ENCODE assay signal across 22 cellular contexts in genomic region chr4:173700650-173701049, GRCh38.
"Had no signal": no experiment of that assay in that cellular context is flagged by ENCODE, and none has a peak within 500 bp of the region (broad histone marks: within the 10 kb centered on the region; RNA-seq: fewer than 3 reads in every experiment).

No MANE protein-coding gene starts in this region.

- H3K36me3 ChIP-seq: colonic mucosa, esophagus muscularis mucosa, gastroesophageal sphincter, heart left ventricle, lower lobe of right lung had no signal

- FAIRE-seq: endometrium, frontal cortex, islet of Langerhans, keratinocyte had no signal

- H3K27ac ChIP-seq: colonic mucosa, epithelial cell of prostate, esophagus muscularis mucosa, foreskin keratinocyte, gastroesophageal sphincter, lower lobe of right lung had no signal

- H3K4me1 ChIP-seq: colonic mucosa, foreskin keratinocyte, lower lobe of right lung had no signal

- H3K27me3 ChIP-seq: colonic mucosa, esophagus muscularis mucosa, foreskin keratinocyte, gastroesophageal sphincter, heart left ventricle had no signal

- DNase-seq: colonic mucosa; cortex of kidney; effector CD8-positive, alpha-beta T cell; effector memory CD8-positive, alpha-beta T cell; endodermal cell; foreskin keratinocyte; heart left ventricle; hippocampal formation; left colon; left ventricle myocardium superior; lower lobe of right lung; mesenchymal stem cell; midbrain; naive thymus-derived CD4-positive, alpha-beta T cell had no signal

- H3K9me3 ChIP-seq: colonic mucosa, esophagus muscularis mucosa, gastroesophageal sphincter, heart left ventricle, lower lobe of right lung had no signal

- ATAC-seq: effector memory CD8-positive, alpha-beta T cell; foreskin keratinocyte; gastroesophageal sphincter; heart left ventricle; left colon; left lobe of liver; left ventricle myocardium superior; lower lobe of right lung; naive thymus-derived CD4-positive, alpha-beta T cell had no signal

- H3K4me3 ChIP-seq: colonic mucosa, esophagus muscularis mucosa, gastroesophageal sphincter, lower lobe of right lung had no signal
